ENCODE assay signal across 34 cellular contexts in genomic region chr20:57545927-57546662, GRCh38. TPM values are rescaled to one million over a fixed set of nuclear protein-coding genes. Genes with fewer than 3 reads are reported as not detected.
A peak's percentile ranks its signal among the peaks of the same experiment; 100 is the strongest.
DNase-seq lines count a peak whose midpoint lies in the region; ATAC-seq, FAIRE-seq and TF ChIP-seq lines count a peak whose summit lies in the region.
"Had no signal": no experiment of that assay in that cellular context is flagged by ENCODE, and none has a peak within 500 bp of the region (broad histone marks: within the 10 kb centered on the region; RNA-seq: fewer than 3 reads in every experiment).

No MANE protein-coding gene starts in this region.

- no peaks in the 10 kb centered on the region for H3K36me3 ChIP-seq in H1 (ENCODE audit: control insufficient read depth in 2 of 4, insufficient read depth in 4 of 4, low read length in 3 of 4)
- H3K36me3 ChIP-seq in mucosa of descending colon (ENCODE audit: low read depth), result no peaks in the 10 kb centered on the region
- H3K36me3 ChIP-seq: cardiac muscle cell, gastroesophageal sphincter, pancreas, spleen had no signal

- H3K4me1 ChIP-seq in H1 (replicated peaks in 1 of 4; ENCODE audit: control insufficient read depth in 3 of 4, insufficient read depth in 4 of 4, low read length in 3 of 4) (no peaks in the 10 kb centered on the region), mucosa of descending colon (ENCODE audit: low read depth) (peaks cover 18% of the 10 kb centered on the region)
- H3K4me1 ChIP-seq: pancreas had no signal

- no peak for TF ChIP-seq EP300 in H1 (IDR thresholded peaks at IDR 0.05; ENCODE audit: borderline replicate concordance in 1 of 2, low read depth in 2 of 2, low read length in 2 of 2)

- intact Hi-C loops in mucosa of descending colon (cut with DNase I, micrococcal nuclease), result no loop called here

- 90% methylated on average over 12 of the region's 12 CpGs; no CpG with 5 or more reads in 1 of the 2 experiments for WGBS in H1 (ENCODE audit: extremely low coverage in 1 of 2, insufficient coverage in 1 of 2, insufficient read length in 1 of 2, insufficient replicate concordance in 2 of 2, low coverage in 1 of 2, low lambda C conversion rate in 2 of 2, missing lambda C conversion rate in 1 of 2), 2 experiments

- no peak overlapping the region for H3K4me2 ChIP-seq in H1 (ENCODE audit: insufficient read depth in 1 of 2, low read depth in 2 of 2, low read length in 2 of 2)

- no peaks in the 10 kb centered on the region for H3K9me3 Mint-ChIP-seq in activated naive CD8-positive, alpha-beta T cell treated with anti-CD3 and anti-CD28 coated beads, Interleukin-2, amount 50 U/mL, for 24 hours
- H3K9me3 Mint-ChIP-seq in activated naive CD8-positive, alpha-beta T cell treated with anti-CD3 and anti-CD28 coated beads for 36 hours, result no peaks in the 10 kb centered on the region
- H3K9me3 Mint-ChIP-seq: dendritic cell treated with granulocyte-macrophage colony-stimulating factor and Interleukin-4, amounts not matched to agents 40 ng/mL and 50 ng/mL, for 4 days; immature natural killer cell; nephron progenitor cell; T-cell; type B pancreatic cell had no signal

- CTCF ChIA-PET in H1 (lab: Charles Lee; ENCODE audit: partially characterized antibody), result interaction anchor here (0.6 to 1.8 kb wide), 9 partner anchors 12 to 1607 kb away, joined by 3 to 10 read pairs (median 4); no protein-coding TSS in a partner anchor

- TF ChIP-seq POLR2A in H1 (IDR thresholded peaks at IDR 0.05; ENCODE audit: control extremely low read depth in 1 of 2, low read depth in 2 of 2, low read length in 2 of 2), result no peak

- H3K27me3 ChIP-seq in H1 (replicated peaks in 1 of 4; ENCODE audit: control insufficient read depth in 3 of 4, extremely low read depth in 1 of 4, insufficient read depth in 3 of 4, low read length in 3 of 4), result no peaks in the 10 kb centered on the region
- H3K27me3 ChIP-seq: cardiac muscle cell, gastroesophageal sphincter, pancreas, spleen had no signal

- no peak overlapping the region for H4K5ac ChIP-seq in H1 (ENCODE audit: insufficient read length, low read depth, low read length)

- no peaks in the 10 kb centered on the region for H4K20me1 ChIP-seq in H1 (replicated peaks in 1 of 2; ENCODE audit: control insufficient read depth in 1 of 2, insufficient read depth in 2 of 2, low read length in 2 of 2)

- H2BK120ac ChIP-seq in H1 (replicated peaks; ENCODE audit: low read depth, low read length), result no peak overlapping the region

- peak overlapping the region; percentile 63; the same call in 1 of the 2 replicates for H2BK15ac ChIP-seq in H1 (ENCODE audit: low read length)

- no peak overlapping the region for H3K56ac ChIP-seq in H1 (replicated peaks; ENCODE audit: insufficient read length, low read depth, low read length)

- H3K4me3 ChIP-seq in H1 (ENCODE audit: extremely low read depth in 1 of 4, insufficient read depth in 2 of 4, low read depth in 3 of 4, low read length in 4 of 4) (no peak overlapping the region), mucosa of descending colon (no peak overlapping the region)
- H3K4me3 ChIP-seq: cardiac muscle cell, gastroesophageal sphincter, pancreas, spleen had no signal

- POLR2A ChIA-PET in H1 (lab: Charles Lee; ENCODE audit: partially characterized antibody), result interaction anchor here (0.7 kb wide), 1 partner anchor 30 kb away, joined by 3 read pairs; no protein-coding TSS in a partner anchor

- H4K8ac ChIP-seq in H1 (ENCODE audit: extremely low read depth, insufficient read depth, low read length), result no peak overlapping the region

- H3K36me3 Mint-ChIP-seq in activated naive CD8-positive, alpha-beta T cell treated with anti-CD3 and anti-CD28 coated beads, Interleukin-2, amount 50 U/mL, for 24 hours (ENCODE audit: low read depth), result no peaks in the 10 kb centered on the region
- no peaks in the 10 kb centered on the region for H3K36me3 Mint-ChIP-seq in activated naive CD8-positive, alpha-beta T cell treated with anti-CD3 and anti-CD28 coated beads for 36 hours
- H3K36me3 Mint-ChIP-seq: immature natural killer cell, T-cell, type B pancreatic cell had no signal

- H2AFZ ChIP-seq in H1 (ENCODE audit: low read length), result 0 out of 2 replicates have a peak overlapping the region, but pooled peaks have one; percentile 58

- peaks cover 3% of the 10 kb centered on the region for H3K27me3 Mint-ChIP-seq in activated naive CD8-positive, alpha-beta T cell treated with anti-CD3 and anti-CD28 coated beads, Interleukin-2, amount 50 U/mL, for 24 hours
- H3K27me3 Mint-ChIP-seq in activated naive CD8-positive, alpha-beta T cell treated with anti-CD3 and anti-CD28 coated beads for 36 hours, result peaks cover 4% of the 10 kb centered on the region

- peak overlapping the region; percentile 31 for H3K27ac Mint-ChIP-seq in activated naive CD8-positive, alpha-beta T cell treated with anti-CD3 and anti-CD28 coated beads, Interleukin-2, amount 50 U/mL, for 24 hours
- H3K27ac Mint-ChIP-seq in activated naive CD8-positive, alpha-beta T cell treated with anti-CD3 and anti-CD28 coated beads for 36 hours, result no peak overlapping the region
- H3K27ac Mint-ChIP-seq: dendritic cell treated with granulocyte-macrophage colony-stimulating factor and Interleukin-4, amounts not matched to agents 40 ng/mL and 50 ng/mL, for 4 days; immature natural killer cell; nephron progenitor cell; T-cell; type B pancreatic cell had no signal

- no peak overlapping the region for H2BK12ac ChIP-seq in H1 (ENCODE audit: low read depth, low read length)

- ATAC-seq in activated naive CD8-positive, alpha-beta T cell treated with anti-CD3 and anti-CD28 coated beads, Interleukin-2, amount 50 U/mL, for 24 hours, result no peak
- ATAC-seq in mucosa of descending colon, result peak; percentile 8
- ATAC-seq: gastroesophageal sphincter, Panc1, pancreas, T-cell had no signal

- H3K18ac ChIP-seq in H1 (ENCODE audit: extremely low read depth, low read length), result no peak overlapping the region

- no peak overlapping the region for H4K91ac ChIP-seq in H1 (replicated peaks; ENCODE audit: insufficient read length, low read length)

- no peak overlapping the region for H2BK20ac ChIP-seq in H1 (ENCODE audit: low read length)

- FAIRE-seq in H1 (lab: Jason Lieb, UNC), result no peak
- FAIRE-seq: endometrium, pancreas had no signal

- H2BK5ac ChIP-seq in H1 (ENCODE audit: low read depth, low read length), result no peak overlapping the region

- H3K79me2 ChIP-seq in H1 (ENCODE audit: control insufficient read depth in 1 of 2, insufficient read depth in 2 of 2, low read length in 2 of 2), result no peaks in the 10 kb centered on the region

- no peak overlapping the region for H3K27ac ChIP-seq in H1 (ENCODE audit: low read depth, low read length)
- H3K27ac ChIP-seq: cardiac muscle cell, gastroesophageal sphincter, pancreas had no signal

- DNase-seq in activated naive CD8-positive, alpha-beta T cell treated with anti-CD3 and anti-CD28 coated beads, Interleukin-2, amount 50 U/mL, for 24 hours, result no peak
- no peak for DNase-seq in activated naive CD8-positive, alpha-beta T cell treated with anti-CD3 and anti-CD28 coated beads for 36 hours
- DNase-seq in H1 (ENCODE audit: low read depth in 1 of 2, low spot score in 2 of 2) (no peak), mucosa of descending colon (no peak), NOMO-1 treated with DMSO at 0.1 percent for 48 hours (lab: John Stamatoyannopoulos, UW; ENCODE audit: unreplicated experiment) (no peak), globus pallidus (ENCODE audit: low spot score) (no peak), medulla oblongata (ENCODE audit: extremely low spot score) (no peak), NCI-H2171 treated with DMSO at 0.1 percent for 48 hours (lab: John Stamatoyannopoulos, UW) (no peak)
- DNase-seq: 8988T; activated CD4-positive, alpha-beta T cell treated with anti-CD3 and anti-CD28 coated beads, Interleukin-2, amount 50 U/mL, for 4 hours; activated CD8-positive, alpha-beta memory T cell treated with anti-CD3 and anti-CD28 coated beads, Interleukin-2, amount 50 U/mL, for 4 hours; activated naive CD4-positive, alpha-beta T cell treated with anti-CD3 and anti-CD28 coated beads, Interleukin-2, amount 50 U/mL, for 16 hours; Calu3; DMS79 treated with DMSO at 0.1 percent for 48 hours; hippocampal formation; immature natural killer cell; Karpas-422; midbrain; MV-4-11; NCI-H2171; NCI-H524; nephron progenitor cell; NK-92 treated with Interleukin-12 subunit alpha and Interleukin-12 subunit beta, amount 100 ng/mL, for 24 hours; pancreas; SIG-M5; spleen; T-cell had no signal

- TF ChIP-seq CTCF in H1 (IDR thresholded peaks at IDR 0.05; ENCODE audit: control extremely low read depth in 1 of 3, insufficient read depth in 1 of 3, low read depth in 1 of 3, low read length in 3 of 3) (peak in 2 of 3 experiments; percentile 25 to 37; a peak in 3 of 4 replicates), mucosa of descending colon (IDR thresholded peaks at IDR 0.05) (no peak)

- no peak overlapping the region for H3K4ac ChIP-seq in H1 (replicated peaks; ENCODE audit: insufficient read length, low read depth, low read length)

- no peak for TF ChIP-seq RAD21 in H1 (IDR thresholded peaks at IDR 0.05 in 1 of 2, conservative IDR thresholded peaks at IDR 0.05 in 1 of 2; ENCODE audit: low read depth in 2 of 2, low read length in 2 of 2)

- H3K9ac ChIP-seq in H1 (replicated peaks in 1 of 4; ENCODE audit: extremely low read depth in 1 of 4, low read depth in 3 of 4, low read length in 3 of 4), result no peak overlapping the region

- no peaks in the 10 kb centered on the region for H3K9me3 ChIP-seq in H1 (ENCODE audit: insufficient read depth in 2 of 2, low read depth in 1 of 2, low read length in 1 of 2)
- H3K9me3 ChIP-seq in mucosa of descending colon, result no peaks in the 10 kb centered on the region
- H3K9me3 ChIP-seq: gastroesophageal sphincter, pancreas, spleen had no signal

- H2AK5ac ChIP-seq in H1 (ENCODE audit: low read depth, low read length), result no peak overlapping the region

- no peak overlapping the region for H3K14ac ChIP-seq in H1 (ENCODE audit: insufficient read length)

- H3K4me3 Mint-ChIP-seq in activated naive CD8-positive, alpha-beta T cell treated with anti-CD3 and anti-CD28 coated beads, Interleukin-2, amount 50 U/mL, for 24 hours, result no peak overlapping the region
- no peak overlapping the region for H3K4me3 Mint-ChIP-seq in activated naive CD8-positive, alpha-beta T cell treated with anti-CD3 and anti-CD28 coated beads for 36 hours
- H3K4me3 Mint-ChIP-seq: dendritic cell treated with granulocyte-macrophage colony-stimulating factor and Interleukin-4, amounts not matched to agents 40 ng/mL and 50 ng/mL, for 4 days; immature natural killer cell; nephron progenitor cell; T-cell; type B pancreatic cell had no signal

- peaks cover 25% of the 10 kb centered on the region for H3K4me1 Mint-ChIP-seq in activated naive CD8-positive, alpha-beta T cell treated with anti-CD3 and anti-CD28 coated beads, Interleukin-2, amount 50 U/mL, for 24 hours
- H3K4me1 Mint-ChIP-seq in activated naive CD8-positive, alpha-beta T cell treated with anti-CD3 and anti-CD28 coated beads for 36 hours, result peaks cover 10% of the 10 kb centered on the region
- H3K4me1 Mint-ChIP-seq: immature natural killer cell, T-cell had no signal

- no peaks in the 10 kb centered on the region for H3K23me2 ChIP-seq in H1 (ENCODE audit: low read depth, low read length)

- no peak overlapping the region for H3K23ac ChIP-seq in H1 (ENCODE audit: insufficient read length)

- H3K79me1 ChIP-seq in H1 (ENCODE audit: low read depth, low read length), result no peaks in the 10 kb centered on the region

RNA-seq across cellular contexts. Expression of gene PCK1, which starts 14.8 kb away (rescaled TPM):
- not detected for total RNA-seq in activated naive CD8-positive, alpha-beta T cell treated with anti-CD3 and anti-CD28 coated beads for 36 hours
- total RNA-seq in H1 (2021; fragmentation: NEBNext Ultra II Directional; extraction: Animal tissue kit (Norgen Biotek cat#: 25700)), result not detected in 2 replicates
- not detected in 2 replicates for polyA plus RNA-seq in H1 (2011; rRNA removed)
- 0.05 TPM for polyA plus RNA-seq in H1 (2011; cell fraction: cytosol; rRNA removed)
- polyA plus RNA-seq in H1 (2011; cell fraction: nucleus; rRNA removed), result 0.09 TPM
- polyA plus RNA-seq in H1 (2012, experiment 1 of 2), result not detected in 4 replicates
- not detected for polyA plus RNA-seq in H1 (2012, experiment 2 of 2)
- polyA plus RNA-seq in H1 (2013, experiment 1 of 2), result not detected
- polyA plus RNA-seq in H1 (2013, experiment 2 of 2), result not detected
- polyA minus RNA-seq in H1 (2011; rRNA and poly(A)+ RNA removed), result not detected in 2 replicates
- not detected for polyA minus RNA-seq in H1 (2011; cell fraction: cytosol; rRNA and poly(A)+ RNA removed)
- polyA minus RNA-seq in H1 (2011; cell fraction: nucleus; rRNA and poly(A)+ RNA removed), result not detected
- total RNA-seq in mucosa of descending colon, result 100 to 1,000 TPM; 134 to 467 (median 136) TPM
- polyA plus RNA-seq: cardiac muscle cell, immature natural killer cell had no signal

RNA-seq across cellular contexts. Expression of gene CTCFL, which starts 21.2 kb away (rescaled TPM):
- not detected for total RNA-seq in activated naive CD8-positive, alpha-beta T cell treated with anti-CD3 and anti-CD28 coated beads for 36 hours
- total RNA-seq in H1 (2021; fragmentation: NEBNext Ultra II Directional; extraction: Animal tissue kit (Norgen Biotek cat#: 25700)), result 0.80 and 0.82 TPM in 2 replicates
- polyA plus RNA-seq in H1 (2011; rRNA removed), result 0.30 and 0.75 TPM in 2 replicates
- polyA plus RNA-seq in H1 (2011; cell fraction: cytosol; rRNA removed), result 1.0 TPM
- polyA plus RNA-seq in H1 (2011; cell fraction: nucleus; rRNA removed), result 1.0 TPM
- polyA plus RNA-seq in H1 (2012, experiment 1 of 2), result 0.13 to 0.45 TPM (median 0.32 TPM) in 4 replicates
- not detected for polyA plus RNA-seq in H1 (2012, experiment 2 of 2)
- polyA plus RNA-seq in H1 (2013, experiment 1 of 2), result 0.59 TPM
- polyA plus RNA-seq in H1 (2013, experiment 2 of 2), result 0.48 TPM
- 0.73 and 2.3 TPM in 2 replicates for polyA minus RNA-seq in H1 (2011; rRNA and poly(A)+ RNA removed)
- 2.2 TPM for polyA minus RNA-seq in H1 (2011; cell fraction: cytosol; rRNA and poly(A)+ RNA removed)
- polyA minus RNA-seq in H1 (2011; cell fraction: nucleus; rRNA and poly(A)+ RNA removed), result 1.3 TPM
- not detected for total RNA-seq in mucosa of descending colon
- total RNA-seq: aorta, Calu3, gastroesophageal sphincter had no signal
- polyA plus RNA-seq: aorta, cardiac muscle cell, immature natural killer cell, pancreas had no signal

Comparison
In these comparisons a context has a peak if more than half of its experiments do, and no peak if none do; other contexts are left out.
1. RNA of gene PCK1, which starts 14.8 kb away (total RNA-seq): 134 to 467 TPM in mucosa of descending colon; not detected in activated naive CD8-positive, alpha-beta T cell treated with anti-CD3 and anti-CD28 coated beads for 36 hours and not detected in H1; every median in the first group is over 100 times any median in the second.